ENCODE assay signal across 8 cellular contexts in the genomic region with DNA sequence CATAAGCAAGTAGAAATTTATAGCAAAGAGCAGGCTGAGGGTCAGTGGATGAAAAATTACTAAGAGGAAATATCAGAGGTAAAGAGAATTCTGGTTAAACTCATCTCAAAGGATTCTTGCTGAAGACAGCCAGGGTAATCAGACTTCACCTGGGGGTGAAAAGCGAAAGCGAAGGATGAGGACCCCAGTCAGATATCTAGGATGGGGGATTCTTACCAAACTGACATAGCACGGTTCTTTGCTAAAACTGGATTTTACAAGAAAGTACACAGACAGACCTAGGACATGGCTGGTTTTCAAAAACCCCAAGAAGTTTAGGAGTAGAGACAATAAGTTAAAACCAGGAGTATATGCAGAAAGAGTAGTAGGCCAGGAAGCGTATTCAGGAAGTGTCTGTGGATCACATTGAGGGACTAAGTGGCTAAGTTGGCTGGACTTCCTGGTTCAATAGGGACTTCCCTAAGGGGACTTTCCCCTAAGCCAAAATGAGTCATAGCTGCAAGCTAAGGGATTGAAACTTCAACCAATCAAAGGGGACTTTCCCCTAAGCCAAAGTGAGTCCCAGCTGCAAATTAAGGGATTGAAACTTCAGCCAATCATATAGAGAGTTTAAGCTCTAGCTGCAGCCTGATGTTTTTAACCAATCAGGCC. TPM values are rescaled to one million over a fixed set of nuclear protein-coding genes. Genes with fewer than 3 reads are reported as not detected.
DNase-seq lines count a peak whose midpoint lies in the region; ATAC-seq and TF ChIP-seq lines count a peak whose summit lies in the region.

No MANE protein-coding gene starts in this region.

- no peaks in the 10 kb centered on the region for H3K36me3 ChIP-seq in GM06990 (ENCODE audit: control insufficient read depth, insufficient read depth, low read length)
- no peaks in the 10 kb centered on the region for H3K36me3 ChIP-seq in SJCRH30

- H3K27ac ChIP-seq in SJCRH30, result no peak overlapping the region

- DNase-seq in GM06990 (ENCODE audit: extremely low read depth, insufficient read length) (peak; percentile 54), RKO (ENCODE audit: low spot score) (peak; percentile 23), fibroblast of villous mesenchyme (ENCODE audit: low read depth) (peak; percentile 3), NCI-H1417 (lab: John Stamatoyannopoulos, UW) (no peak), NCI-H2227 (lab: John Stamatoyannopoulos, UW; ENCODE audit: unreplicated experiment) (no peak), activated gamma-delta T cell treated with Interleukin-2 at 50 U/mL for 16 hours (no peak), SJCRH30 (no peak)

- H3K9me3 ChIP-seq in SJCRH30 (replicated peaks), result 0 out of 2 replicates have a peak, but pooled peaks cover 2% of the 10 kb centered on the region

- no peak for TF ChIP-seq CTCF in GM06990 (IDR thresholded peaks at IDR 0.05; ENCODE audit: insufficient read depth, low read length, poor library complexity, severe bottlenecking)
- TF ChIP-seq CTCF in fibroblast of villous mesenchyme (IDR thresholded peaks at IDR 0.05; ENCODE audit: insufficient read depth, low read depth, low read length), result no peak

- H3K4me3 ChIP-seq in GM06990 (replicated peaks; ENCODE audit: low read depth, low read length) (no peak overlapping the region), fibroblast of villous mesenchyme (ENCODE audit: low read depth, low read length) (no peak overlapping the region), SJCRH30 (no peak overlapping the region)

- ATAC-seq in GM21786 (IDR thresholded peaks at IDR 0.05; ENCODE audit: unreplicated experiment), result peak; percentile 38

- no peaks in the 10 kb centered on the region for H3K4me1 ChIP-seq in SJCRH30

- H3K27me3 ChIP-seq in GM06990 (replicated peaks; ENCODE audit: control insufficient read depth, insufficient read depth, low read length) (no peaks in the 10 kb centered on the region), SJCRH30 (no peaks in the 10 kb centered on the region)

RNA-seq across cellular contexts. Expression of a gene that starts 2.4 kb away (rescaled TPM):
- total RNA-seq in fibroblast of villous mesenchyme, result 0.32 and 0.43 TPM in 2 replicates
- 0.08 and 0.10 TPM in 2 replicates for total RNA-seq in SJCRH30 (2014; rRNA removed; shearing (Covaris generic))

RNA-seq across cellular contexts. Expression of a gene that starts 23.2 kb away (rescaled TPM):
- 10.8 and 15.8 TPM in 2 replicates for total RNA-seq in fibroblast of villous mesenchyme
- total RNA-seq in SJCRH30 (2014; rRNA removed; shearing (Covaris generic)), result 48.9 and 62.9 TPM in 2 replicates

RNA-seq across cellular contexts. Expression of a gene that starts 40.0 kb away (rescaled TPM):
- total RNA-seq in fibroblast of villous mesenchyme, result 1.3 TPM in 2 replicates
- total RNA-seq in SJCRH30 (2014; rRNA removed; shearing (Covaris generic)), result 0.10 TPM in 1 of 2 replicates, not detected in the other

Comparison
In these comparisons a context has a peak if more than half of its experiments do, and no peak if none do; other contexts are left out.
1. DNase-seq: peak in GM06990 (single experiment), RKO (single experiment) and fibroblast of villous mesenchyme (single experiment); none in NCI-H1417 (0 of 3), NCI-H2227 (single experiment), activated gamma-delta T cell treated with Interleukin-2 at 50 U/mL for 16 hours (single experiment) and SJCRH30 (0 of 2).